Comparison of ENCODE assay signal across 1 cellular context in the genomic region with DNA sequence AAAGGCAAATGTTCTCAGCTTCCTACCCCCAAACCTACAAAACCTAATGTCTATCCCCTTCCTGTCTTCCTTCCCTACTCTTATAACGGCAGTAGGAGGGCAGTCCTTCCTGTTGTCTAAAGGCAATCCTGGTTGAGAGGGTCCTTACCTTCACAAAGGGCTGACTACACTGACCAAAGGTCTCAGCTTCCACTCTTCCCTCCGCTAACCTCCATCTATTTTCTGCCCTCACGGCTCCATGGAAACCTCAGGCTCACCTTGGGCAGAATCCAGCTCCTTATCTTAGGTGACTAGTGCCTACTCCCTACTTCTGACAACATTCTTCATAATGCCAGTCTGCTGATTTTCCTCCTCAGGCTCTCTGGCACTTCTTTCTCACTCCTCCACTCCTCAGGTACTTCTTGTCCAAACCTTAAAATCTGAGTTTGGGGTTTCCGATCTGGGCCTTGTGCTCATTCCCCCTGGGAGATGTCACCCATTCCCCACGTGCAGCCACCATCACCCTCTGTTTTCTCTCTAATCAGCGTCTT.
TF ChIP-seq lines count a peak whose summit lies in the region.

No MANE protein-coding gene starts in this region.

TF ChIP-seq in K562, 482 proteins besides CTCF, POLR2A, EP300 and RAD21 (continued from another document):
- TF ChIP-seq CREB1 (IDR thresholded peaks at IDR 0.05) (no peak), CREB1 (CRISPR knock-in tag; IDR thresholded peaks at IDR 0.05) (no peak), MAFG (tag; conservative IDR thresholded peaks at IDR 0.05) (no peak)
